Comparison of ENCODE assay signal across 7 cellular contexts in the genomic region with DNA sequence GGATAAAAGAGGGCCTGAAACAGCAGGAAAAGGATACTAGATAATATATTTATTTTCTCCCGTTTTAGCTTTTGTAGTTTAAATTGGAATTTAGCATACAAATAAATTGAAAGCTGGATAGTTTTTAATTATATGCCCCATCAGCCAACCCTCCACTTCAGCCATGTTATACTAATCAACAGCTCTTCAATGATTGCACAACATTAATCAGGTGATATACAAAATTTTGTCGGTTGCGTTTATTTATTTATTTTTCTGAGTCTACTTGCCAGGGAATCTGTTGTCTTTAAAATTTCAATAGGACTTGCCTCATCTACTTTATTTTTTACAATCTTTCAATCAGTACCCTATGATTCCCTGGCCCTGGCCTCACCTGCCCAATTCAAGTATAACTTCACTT. TPM values are rescaled to one million over a fixed set of nuclear protein-coding genes. Genes with fewer than 3 reads are reported as not detected.
"Had no signal": no experiment of that assay in that cellular context is flagged by ENCODE, and none has a peak within 500 bp of the region (broad histone marks: within the 10 kb centered on the region; RNA-seq: fewer than 3 reads in every experiment).

No MANE protein-coding gene starts in this region.

- DNase-seq: KBM-7, KG1 had no signal

- H3K4me1 Mint-ChIP-seq: IgD-negative memory B cell had no signal

- H3K36me3 Mint-ChIP-seq: IgD-negative memory B cell had no signal

- H3K27ac Mint-ChIP-seq: IgD-negative memory B cell had no signal

- H3K4me3 Mint-ChIP-seq: IgD-negative memory B cell had no signal

- H3K4me3 ChIP-seq: K562 had no signal

- ATAC-seq: HepG2, K562 had no signal

RNA-seq across cellular contexts. Expression of a gene that starts 12.1 kb away (rescaled TPM):
- total RNA-seq: HT-29, HT1080, K562 had no signal
- polyA plus RNA-seq: K562 had no signal
